ENCODE assay signal across 8 cellular contexts in the genomic region with DNA sequence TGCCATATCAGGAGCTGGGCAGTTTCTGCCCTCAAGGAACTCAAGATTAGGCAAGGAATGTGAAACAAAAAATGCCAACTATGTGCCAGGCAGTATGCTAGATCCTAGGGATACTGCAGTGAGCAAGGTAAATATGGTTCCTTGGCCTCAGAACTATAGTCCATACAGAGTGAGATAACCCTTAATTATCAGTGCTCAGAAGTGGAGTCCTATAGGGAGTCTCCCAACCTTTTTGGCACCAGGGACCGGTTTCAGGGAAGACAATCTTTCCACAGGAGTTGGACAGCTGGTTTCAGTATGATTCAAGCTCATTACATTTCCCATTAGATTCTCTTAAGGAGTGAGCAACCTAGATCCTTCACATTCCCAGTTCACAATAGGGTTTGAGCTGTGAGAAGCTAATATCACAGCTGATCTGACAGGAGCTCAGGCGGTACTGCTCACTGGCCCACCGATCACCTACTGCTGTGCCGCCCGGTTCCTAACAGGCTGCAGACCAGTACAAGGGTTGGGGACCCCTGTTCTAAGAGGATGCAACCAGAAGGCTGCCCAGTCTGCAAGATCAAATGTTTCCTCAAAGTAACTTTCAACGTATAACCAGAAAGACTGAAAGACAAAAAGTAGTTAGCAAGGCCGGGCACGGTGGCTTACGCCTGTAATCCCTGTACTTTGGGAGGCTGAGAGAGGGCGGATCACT. TPM values are rescaled to one million over a fixed set of nuclear protein-coding genes. Genes with fewer than 3 reads are reported as not detected.
DNase-seq lines count a peak whose midpoint lies in the region; ATAC-seq and TF ChIP-seq lines count a peak whose summit lies in the region.

No MANE protein-coding gene starts in this region.

- H2BK15ac ChIP-seq in neuronal stem cell (ENCODE audit: low read length), result no peak overlapping the region

- H3K4me3 ChIP-seq in dorsolateral prefrontal cortex, result peak overlapping the region in 57 of 59 donors; percentile 63 to 99 (median 95)
- peak overlapping the region in 1 of 2 donors; percentile 79 for H3K4me3 ChIP-seq in neuronal stem cell (ENCODE audit: low read length in 2 of 2)

- peaks cover 0 to 6% of the 10 kb centered on the region in 2 donors for H3K4me1 ChIP-seq in neuronal stem cell (ENCODE audit: control insufficient read depth in 2 of 2, insufficient read depth in 1 of 2, low read depth in 1 of 2, low read length in 2 of 2)

- H3K23ac ChIP-seq in neuronal stem cell (ENCODE audit: low read depth, low read length, poor library complexity), result no peak overlapping the region

- H2BK12ac ChIP-seq in neuronal stem cell (ENCODE audit: low read length), result no peak overlapping the region

- no peak overlapping the region for H3K18ac ChIP-seq in neuronal stem cell (ENCODE audit: low read length)

- H3K27me3 ChIP-seq in dorsolateral prefrontal cortex (no peaks in the 10 kb centered on the region), neuronal stem cell (ENCODE audit: control insufficient read depth in 3 of 3, insufficient read depth in 3 of 3, low read depth in 1 of 3, low read length in 3 of 3) (no peaks in the 10 kb centered on the region)

- H3K79me1 ChIP-seq in neuronal stem cell (ENCODE audit: low read depth, low read length), result peaks cover 2% of the 10 kb centered on the region

- ATAC-seq in HG02588 (IDR thresholded peaks at IDR 0.05; ENCODE audit: unreplicated experiment), result no peak

- no peak overlapping the region for H3K4ac ChIP-seq in neuronal stem cell (ENCODE audit: low read length)

- no CpG with 5 or more reads among the region's 10 CpGs for WGBS in neuronal stem cell (ENCODE audit: extremely low coverage in 2 of 2, insufficient read length in 2 of 2, insufficient replicate concordance in 1 of 2), 2 donors

- no peak overlapping the region for H4K8ac ChIP-seq in neuronal stem cell (ENCODE audit: low read depth, low read length)

- no peak overlapping the region for H3K9ac ChIP-seq in neuronal stem cell (ENCODE audit: low read depth, low read length, poor library complexity)

- intact Hi-C loops in dorsolateral prefrontal cortex (cut with DNase I), result loop anchor here (2.0 to 5.0 kb wide), 2 partner anchors 29 to 62 kb away; a partner anchor contains a TSS

- TF ChIP-seq CTCF in dorsolateral prefrontal cortex (IDR thresholded peaks at IDR 0.05 in 54 of 56, conservative IDR thresholded peaks at IDR 0.05 in 2 of 56; ENCODE audit: low read depth in 1 of 56, partially characterized antibody in 56 of 56), result no peak

- no peak overlapping the region for H3K27ac ChIP-seq in dorsolateral prefrontal cortex
- no peak overlapping the region for H3K27ac ChIP-seq in neuronal stem cell (replicated peaks; ENCODE audit: low read length)

- no peak overlapping the region for H4K91ac ChIP-seq in neuronal stem cell (ENCODE audit: low read depth, low read length, poor library complexity)

- no peak overlapping the region for H2AK5ac ChIP-seq in neuronal stem cell (ENCODE audit: low read depth, low read length)

- H2BK5ac ChIP-seq in neuronal stem cell (ENCODE audit: low read length), result no peak overlapping the region

- H3K9me3 ChIP-seq in neuronal stem cell (replicated peaks in 1 of 2; ENCODE audit: control insufficient read depth in 2 of 2, insufficient read depth in 1 of 2, low read depth in 1 of 2, low read length in 2 of 2), result no peaks in the 10 kb centered on the region

- H3K14ac ChIP-seq in neuronal stem cell (ENCODE audit: low read length), result no peak overlapping the region

- H2BK120ac ChIP-seq in neuronal stem cell (ENCODE audit: low read depth, low read length), result no peak overlapping the region

- peak; percentile 55 for DNase-seq in EL
- peak; percentile 61 for DNase-seq in NCI-H69 (lab: John Stamatoyannopoulos, UW)
- DNase-seq in dorsolateral prefrontal cortex, result no peak
- DNase-seq in neuronal stem cell (ENCODE audit: low spot score), result no peak
- no peak for DNase-seq in COLO829 (ENCODE audit: low spot score)
- DNase-seq in 8988T, result no peak
- DNase-seq in NCI-H1092 treated with DMSO at 0.1 percent for 48 hours (lab: John Stamatoyannopoulos, UW), result no peak

- H3K36me3 ChIP-seq in neuronal stem cell (replicated peaks in 1 of 2; ENCODE audit: control insufficient read depth in 2 of 2, insufficient read depth in 2 of 2, low read length in 2 of 2), result peaks cover 7 to 54% of the 10 kb centered on the region in 2 donors

- H3K4me2 ChIP-seq in neuronal stem cell (ENCODE audit: insufficient read depth, low read length, poor library complexity, severe bottlenecking), result peak overlapping the region; percentile 40

- no peak overlapping the region for H2AFZ ChIP-seq in neuronal stem cell (ENCODE audit: low read length)

RNA-seq across cellular contexts. Expression of a gene that starts 1.7 kb away (rescaled TPM):
- 100 to 1,000 TPM in 6 of 120 experiments, 10 to 100 TPM in 114; 47.9 to 110 (median 81.9) TPM for total RNA-seq in dorsolateral prefrontal cortex
- polyA plus RNA-seq in neuronal stem cell (2013, experiment 1 of 2), result 229 TPM
- polyA plus RNA-seq in neuronal stem cell (2013, experiment 2 of 2), result 248 TPM

RNA-seq across cellular contexts. Expression of a gene that starts 29.7 kb away (rescaled TPM):
- 10 to 100 TPM; 34.2 to 64.1 (median 50.4) TPM for total RNA-seq in dorsolateral prefrontal cortex
- polyA plus RNA-seq in neuronal stem cell (2013, experiment 1 of 2), result 236 TPM
- 243 TPM for polyA plus RNA-seq in neuronal stem cell (2013, experiment 2 of 2)

RNA-seq across cellular contexts. Expression of a gene that starts 30.3 kb away (rescaled TPM):
- total RNA-seq in dorsolateral prefrontal cortex, result 10 to 100 TPM; 10.2 to 29.3 (median 17.8) TPM
- polyA plus RNA-seq in neuronal stem cell (2013, experiment 1 of 2), result 39.0 TPM
- polyA plus RNA-seq in neuronal stem cell (2013, experiment 2 of 2), result 40.1 TPM

RNA-seq across cellular contexts. Expression of a gene that starts 39.8 kb away (rescaled TPM):
- 1 to 10 TPM in 80 of 120 experiments, under 1 TPM in 39, not detected in 1; 0.20 to 5.4 (median 1.2) TPM for total RNA-seq in dorsolateral prefrontal cortex
- polyA plus RNA-seq in neuronal stem cell (2013, experiment 1 of 2), result 3.3 TPM
- polyA plus RNA-seq in neuronal stem cell (2013, experiment 2 of 2), result 3.5 TPM

Comparison
In these comparisons a context has a peak if more than half of its experiments do, and no peak if none do; other contexts are left out.
1. DNase-seq: peak in EL (single experiment) and NCI-H69 (single experiment); none in dorsolateral prefrontal cortex (0 of 10), neuronal stem cell (single experiment), COLO829 (single experiment), 8988T (single experiment) and NCI-H1092 treated with DMSO at 0.1 percent for 48 hours (single experiment).